Comparison of ENCODE assay signal across 8 cellular contexts in the genomic region with DNA sequence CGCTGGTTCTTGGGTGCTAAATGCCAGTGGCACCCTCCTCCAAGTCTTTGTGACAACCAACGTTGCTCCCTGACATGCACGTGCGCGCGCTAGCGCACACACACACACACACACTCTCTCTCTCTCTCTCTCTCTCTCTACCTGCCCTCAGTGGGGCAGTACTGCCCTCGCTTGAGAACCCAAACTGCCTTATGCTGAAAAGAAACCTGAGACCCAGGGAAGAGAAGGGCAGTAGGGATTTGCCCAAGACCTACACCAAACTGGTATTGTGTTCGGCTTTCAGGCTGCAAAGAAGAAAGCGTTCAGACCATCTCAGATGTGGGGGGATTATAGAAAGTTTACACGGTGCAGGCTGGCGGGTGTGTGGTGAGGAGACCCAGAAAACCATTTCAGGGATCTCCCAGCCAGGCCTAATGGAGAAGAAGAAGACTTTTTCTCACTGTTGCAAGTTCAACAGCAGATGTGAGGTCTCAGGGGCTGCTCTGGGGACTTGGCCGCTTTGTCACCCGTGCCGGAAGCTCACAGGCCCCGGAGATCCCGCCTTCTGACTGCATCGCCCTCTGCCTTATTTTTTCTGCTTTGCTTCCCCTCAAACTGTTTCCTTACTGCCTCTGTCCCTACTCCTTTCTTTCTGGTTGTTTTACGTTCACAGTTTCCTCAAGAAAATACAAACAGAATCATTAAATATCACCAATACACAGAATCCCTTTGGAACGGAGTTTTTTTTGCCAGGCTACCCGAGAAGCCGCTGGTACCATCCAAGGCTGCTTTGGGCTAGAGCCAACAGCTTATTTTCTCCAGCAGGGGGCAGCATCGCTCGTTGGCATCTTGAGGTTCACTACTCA.
A peak's percentile ranks its signal among the peaks of the same experiment; 100 is the strongest.
DNase-seq lines count a peak whose midpoint lies in the region; ATAC-seq lines count a peak whose summit lies in the region.

No MANE protein-coding gene starts in this region.

- peaks cover 8% of the 10 kb centered on the region for H3K27me3 ChIP-seq in effector memory CD4-positive, alpha-beta T cell (replicated peaks; ENCODE audit: control insufficient read depth, insufficient read depth, low read length, poor library complexity, severe bottlenecking)
- H3K27me3 ChIP-seq in mononuclear cell (ENCODE audit: insufficient read depth, low read length) = peaks cover 35% of the 10 kb centered on the region

- peak overlapping the region; percentile 36 for H3K27ac ChIP-seq in effector memory CD4-positive, alpha-beta T cell (ENCODE audit: insufficient read depth, low read length, poor library complexity, severe bottlenecking)

- peak; percentile 58 for ATAC-seq in HG03457 (IDR thresholded peaks at IDR 0.05; ENCODE audit: unreplicated experiment)

- H3K9me3 ChIP-seq in effector memory CD4-positive, alpha-beta T cell (ENCODE audit: control insufficient read depth, low read length) = no peaks in the 10 kb centered on the region
- no peaks in the 10 kb centered on the region for H3K9me3 ChIP-seq in mononuclear cell (ENCODE audit: low read depth, low read length)

- DNase-seq in CD1c-positive myeloid dendritic cell (ENCODE audit: extremely low spot score) (peak; percentile 75), GM19240 (ENCODE audit: insufficient read length, low spot score) (peak; percentile 56), NCI-H510A treated with DMSO at 0.1 percent for 48 hours (lab: John Stamatoyannopoulos, UW) (peak; percentile 86)
- peak; percentile 84 to 88 for DNase-seq in activated CD4-positive, alpha-beta T cell treated with anti-CD3 and anti-CD28 coated beads, Interleukin-2, amount 50 U/mL, for 48 hours
- DNase-seq in effector memory CD4-positive, alpha-beta T cell = peak; percentile 31 to 63 (median 33)
- peak; percentile 61 to 73 for DNase-seq in stimulated activated CD8-positive, alpha-beta memory T cell treated with anti-CD3 and anti-CD28 coated beads, Interleukin-2, amount 100 ng/mL, for 48 hours (ENCODE audit: low read depth in 2 of 2)

- H3K36me3 ChIP-seq in effector memory CD4-positive, alpha-beta T cell (ENCODE audit: control insufficient read depth, insufficient read depth, low read length) = no peaks in the 10 kb centered on the region

- peaks cover 11% of the 10 kb centered on the region for H3K4me1 ChIP-seq in effector memory CD4-positive, alpha-beta T cell (ENCODE audit: control insufficient read depth, insufficient read depth, low read length, poor library complexity, severe bottlenecking)
- peaks cover 18% of the 10 kb centered on the region for H3K4me1 ChIP-seq in mononuclear cell (ENCODE audit: insufficient read depth, low read length)

- H3K4me3 ChIP-seq in effector memory CD4-positive, alpha-beta T cell (ENCODE audit: insufficient read depth, low read depth, low read length, poor library complexity, severe bottlenecking) = peak overlapping the region; percentile 68
- peak overlapping the region; percentile 34 for H3K4me3 ChIP-seq in mononuclear cell (ENCODE audit: low read length)

Comparison
In these comparisons a context has a peak if more than half of its experiments do, and no peak if none do; other contexts are left out.
1. Peak in every context shown above with its lines: DNase-seq, ATAC-seq, H3K4me3 ChIP-seq and H3K27ac ChIP-seq.
2. DNase-seq: peak in every context shown above with its lines; median percentile 86 in NCI-H510A treated with DMSO at 0.1 percent for 48 hours; 86 in activated CD4-positive, alpha-beta T cell treated with anti-CD3 and anti-CD28 coated beads, Interleukin-2, amount 50 U/mL, for 48 hours; 75 in CD1c-positive myeloid dendritic cell; 67 in stimulated activated CD8-positive, alpha-beta memory T cell treated with anti-CD3 and anti-CD28 coated beads, Interleukin-2, amount 100 ng/mL, for 48 hours; 56 in GM19240; 33 in effector memory CD4-positive, alpha-beta T cell.